ENCODE assay signal across 18 cellular contexts in genomic region chr18:42635378-42636048, GRCh38.
DNase-seq lines count a peak whose midpoint lies in the region; ATAC-seq and TF ChIP-seq lines count a peak whose summit lies in the region.
"Had no signal": no experiment of that assay in that cellular context is flagged by ENCODE, and none has a peak within 500 bp of the region (broad histone marks: within the 10 kb centered on the region; RNA-seq: fewer than 3 reads in every experiment).

No MANE protein-coding gene starts in this region.

- peak; percentile 80 for ATAC-seq in Right ventricle myocardium inferior
- ATAC-seq in WTC11 = peak; percentile 96
- ATAC-seq in activated CD8-positive, alpha-beta T cell treated with anti-CD3 and anti-CD28 coated beads for 36 hours = no peak
- no peak for ATAC-seq in HG03457 (IDR thresholded peaks at IDR 0.05; ENCODE audit: unreplicated experiment)
- ATAC-seq: stimulated activated memory B cell treated with anti-CD40 and anti-IgM and Interleukin-4, amounts not matched to agents 10 μg/mL and 1 μg/mL and 100 μg/mL, for 72 hours had no signal

- H3K9me3 Mint-ChIP-seq in WTC11 = peaks cover 4% of the 10 kb centered on the region; the same call in 1 of the 2 replicates
- H3K9me3 Mint-ChIP-seq in activated CD8-positive, alpha-beta T cell treated with anti-CD3 and anti-CD28 coated beads for 36 hours = peaks cover 8% of the 10 kb centered on the region
- H3K9me3 Mint-ChIP-seq: T-helper 1 cell treated with Interleukin-12 subunit alpha and Interleukin-12 subunit beta and Interleukin-4 antibody, amounts not matched to agents 30 μg/mL and 1 μg/mL, for 36 hours had no signal

- H3K4me3 ChIP-seq in left ventricle myocardium inferior = no peak overlapping the region
- H3K4me3 ChIP-seq: colonic mucosa, esophagus squamous epithelium, hepatocyte had no signal

- no peak overlapping the region for H3K4me3 Mint-ChIP-seq in WTC11
- no peak overlapping the region for H3K4me3 Mint-ChIP-seq in activated CD8-positive, alpha-beta T cell treated with anti-CD3 and anti-CD28 coated beads for 36 hours
- H3K4me3 Mint-ChIP-seq: stimulated activated memory B cell treated with anti-CD40 and anti-IgM and Interleukin-4, amounts not matched to agents 10 μg/mL and 1 μg/mL and 100 μg/mL, for 72 hours; T-helper 1 cell treated with Interleukin-12 subunit alpha and Interleukin-12 subunit beta and Interleukin-4 antibody, amounts not matched to agents 30 μg/mL and 1 μg/mL, for 36 hours had no signal

- H3K27ac Mint-ChIP-seq in WTC11 = no peak overlapping the region
- no peak overlapping the region for H3K27ac Mint-ChIP-seq in activated CD8-positive, alpha-beta T cell treated with anti-CD3 and anti-CD28 coated beads for 36 hours
- H3K27ac Mint-ChIP-seq: stimulated activated memory B cell treated with anti-CD40 and anti-IgM and Interleukin-4, amounts not matched to agents 10 μg/mL and 1 μg/mL and 100 μg/mL, for 72 hours; T-helper 1 cell treated with Interleukin-12 subunit alpha and Interleukin-12 subunit beta and Interleukin-4 antibody, amounts not matched to agents 30 μg/mL and 1 μg/mL, for 36 hours had no signal

- intact Hi-C loops in Right ventricle myocardium inferior (cut with DNase I) = no loop called here
- intact Hi-C loops in left ventricle myocardium inferior (cut with micrococcal nuclease) = no loop called here
- intact Hi-C loops in activated CD8-positive, alpha-beta T cell treated with anti-CD3 and anti-CD28 coated beads for 36 hours (cut with micrococcal nuclease) = no loop called here

- no peaks in the 10 kb centered on the region for H3K4me1 ChIP-seq in left ventricle myocardium inferior
- H3K4me1 ChIP-seq: colonic mucosa, esophagus squamous epithelium had no signal

- no peaks in the 10 kb centered on the region for H3K9me3 ChIP-seq in left ventricle myocardium inferior (replicated peaks)
- H3K9me3 ChIP-seq: colonic mucosa, esophagus squamous epithelium, neutrophil had no signal

- H3K36me3 ChIP-seq in left ventricle myocardium inferior = no peaks in the 10 kb centered on the region
- H3K36me3 ChIP-seq: colonic mucosa, esophagus squamous epithelium, neutrophil had no signal

- no peaks in the 10 kb centered on the region for H3K27me3 ChIP-seq in left ventricle myocardium inferior (ENCODE audit: low read depth)
- H3K27me3 ChIP-seq: colonic mucosa, esophagus squamous epithelium, hepatocyte, neutrophil had no signal

- TF ChIP-seq CTCF in left ventricle myocardium inferior (IDR thresholded peaks at IDR 0.05; ENCODE audit: borderline replicate concordance) = no peak
- no peak for TF ChIP-seq CTCF in WTC11 (IDR thresholded peaks at IDR 0.05)
- TF ChIP-seq CTCF in activated CD8-positive, alpha-beta T cell treated with anti-CD3 and anti-CD28 coated beads for 36 hours (IDR thresholded peaks at IDR 0.05) = no peak

- H3K27me3 Mint-ChIP-seq in WTC11 (ENCODE audit: low read depth) = no peaks in the 10 kb centered on the region
- H3K27me3 Mint-ChIP-seq in activated CD8-positive, alpha-beta T cell treated with anti-CD3 and anti-CD28 coated beads for 36 hours = no peaks in the 10 kb centered on the region
- H3K27me3 Mint-ChIP-seq: stimulated activated memory B cell treated with anti-CD40 and anti-IgM and Interleukin-4, amounts not matched to agents 10 μg/mL and 1 μg/mL and 100 μg/mL, for 72 hours had no signal

- no peak for DNase-seq in Right ventricle myocardium inferior (ENCODE audit: missing footprints)
- DNase-seq in left ventricle myocardium inferior = no peak
- DNase-seq in WTC11 (ENCODE audit: low spot score) = peak; percentile 13
- DNase-seq in left kidney (ENCODE audit: low read depth, low spot score) = peak; percentile 7
- no peak for DNase-seq in activated T-cell treated with anti-CD3 and anti-CD28 coated beads for 4 hours
- DNase-seq in activated CD8-positive, alpha-beta T cell treated with anti-CD3 and anti-CD28 coated beads for 36 hours = no peak
- no peak for DNase-seq in anterior cingulate cortex (lab: John Stamatoyannopoulos, UW)
- DNase-seq: Calu3, colonic mucosa, esophagus squamous epithelium, NCI-H187, RPMI8226 had no signal

- POLR2A ChIA-PET in WTC11 (lab: Charles Lee) = interaction anchor here (0.7 kb wide), 1 partner anchor 19 kb away, joined by 5 read pairs; no protein-coding TSS in a partner anchor
- POLR2A ChIA-PET in activated CD8-positive, alpha-beta T cell treated with anti-CD3 and anti-CD28 coated beads for 36 hours (lab: Charles Lee) = no interaction called here

- H3K36me3 Mint-ChIP-seq in WTC11 = no peaks in the 10 kb centered on the region
- no peaks in the 10 kb centered on the region for H3K36me3 Mint-ChIP-seq in activated CD8-positive, alpha-beta T cell treated with anti-CD3 and anti-CD28 coated beads for 36 hours (ENCODE audit: low read depth)
- H3K36me3 Mint-ChIP-seq: stimulated activated memory B cell treated with anti-CD40 and anti-IgM and Interleukin-4, amounts not matched to agents 10 μg/mL and 1 μg/mL and 100 μg/mL, for 72 hours had no signal

- no peak overlapping the region for H3K27ac ChIP-seq in left ventricle myocardium inferior (replicated peaks)
- H3K27ac ChIP-seq: colonic mucosa, esophagus squamous epithelium, hepatocyte, KMS-11, neutrophil had no signal

- CTCF ChIA-PET in WTC11 (lab: Charles Lee) = interaction anchor here (0.7 to 1.3 kb wide), 10 partner anchors 10 to 636 kb away, joined by 3 to 7 read pairs (median 3); no protein-coding TSS in a partner anchor
- CTCF ChIA-PET in activated CD8-positive, alpha-beta T cell treated with anti-CD3 and anti-CD28 coated beads for 36 hours (lab: Charles Lee) = no interaction called here

- peaks cover 26% of the 10 kb centered on the region for H3K4me1 Mint-ChIP-seq in WTC11
- H3K4me1 Mint-ChIP-seq in activated CD8-positive, alpha-beta T cell treated with anti-CD3 and anti-CD28 coated beads for 36 hours (ENCODE audit: low read depth) = no peaks in the 10 kb centered on the region
- H3K4me1 Mint-ChIP-seq: stimulated activated memory B cell treated with anti-CD40 and anti-IgM and Interleukin-4, amounts not matched to agents 10 μg/mL and 1 μg/mL and 100 μg/mL, for 72 hours had no signal

TF ChIP-seq in WTC11, 78 proteins besides CTCF, POLR2A, EP300 and RAD21 (continues in another document):
- TF ChIP-seq KAT7 (CRISPR knock-in tag; IDR thresholded peaks at IDR 0.05; ENCODE audit: borderline replicate concordance) (no peak), AFF4 (CRISPR knock-in tag; IDR thresholded peaks at IDR 0.05; ENCODE audit: borderline replicate concordance) (no peak), ZNF232 (CRISPR knock-in tag; IDR thresholded peaks at IDR 0.05) (no peak), PREB (CRISPR knock-in tag; IDR thresholded peaks at IDR 0.05; ENCODE audit: borderline replicate concordance) (no peak), FOXP4 (CRISPR knock-in tag; IDR thresholded peaks at IDR 0.05) (no peak)

Comparison
In these comparisons a context has a peak if more than half of its experiments do, and no peak if none do; other contexts are left out.
1. ATAC-seq: peak in Right ventricle myocardium inferior (single experiment) and WTC11 (single experiment); none in activated CD8-positive, alpha-beta T cell treated with anti-CD3 and anti-CD28 coated beads for 36 hours (single experiment) and HG03457 (single experiment).
2. DNase-seq: peak in WTC11 (single experiment) and left kidney (single experiment); none in Right ventricle myocardium inferior (single experiment), left ventricle myocardium inferior (single experiment), activated T-cell treated with anti-CD3 and anti-CD28 coated beads for 4 hours (single experiment), activated CD8-positive, alpha-beta T cell treated with anti-CD3 and anti-CD28 coated beads for 36 hours (single experiment) and anterior cingulate cortex (0 of 58).